12 cellular contexts compared by ENCODE assay signal in genomic region chr15:48796930-48797329, GRCh38. TPM values are rescaled to one million over a fixed set of nuclear protein-coding genes. Genes with fewer than 3 reads are reported as not detected.
DNase-seq lines count a peak whose midpoint lies in the region; ATAC-seq, FAIRE-seq and TF ChIP-seq lines count a peak whose summit lies in the region.
"Had no signal": no experiment of that assay in that cellular context is flagged by ENCODE, and none has a peak within 500 bp of the region (broad histone marks: within the 10 kb centered on the region; RNA-seq: fewer than 3 reads in every experiment).

No MANE protein-coding gene starts in this region.

- H3K4me2 ChIP-seq in PC-3 (ENCODE audit: low read length), result peak overlapping the region; percentile 68

- peaks cover 2% of the 10 kb centered on the region for H3K36me3 ChIP-seq in CD4-positive, CD25-positive, alpha-beta regulatory T cell (ENCODE audit: control insufficient read depth, insufficient read depth, low read length)
- peaks cover 9% of the 10 kb centered on the region for H3K36me3 ChIP-seq in PC-3 (ENCODE audit: low read depth, low read length)
- no peaks in the 10 kb centered on the region for H3K36me3 ChIP-seq in kidney (ENCODE audit: control insufficient read depth in 1 of 2, insufficient read depth in 2 of 2, low read length in 2 of 2)
- peaks cover 51% of the 10 kb centered on the region for H3K36me3 ChIP-seq in A673 (ENCODE audit: insufficient read depth, low read length, poor library complexity, severe bottlenecking)

- H3K9ac ChIP-seq in PC-3 (ENCODE audit: low read length), result peak overlapping the region; percentile 71
- H3K9ac ChIP-seq in kidney (ENCODE audit: low read length in 2 of 2), result no peak overlapping the region

- intact Hi-C loops in PC-3 (cut with micrococcal nuclease) (loop anchor here (1.0 to 2.0 kb wide), 2 partner anchors 16 to 42 kb away; no protein-coding TSS in a partner anchor), kidney (cut with DNase I) (no loop called here), A673 (cut with micrococcal nuclease; ENCODE audit: unreplicated experiment) (no loop called here)

- no peak overlapping the region for H2AFZ ChIP-seq in PC-3 (ENCODE audit: low read length)

- H3K36me3 Mint-ChIP-seq in CD4-positive, CD25-positive, alpha-beta regulatory T cell, result peaks cover 39% of the 10 kb centered on the region

- BruUV-seq in PC-3 (replicated peaks; lab: Mats Ljungman, UMichigan) (no TSS peak), A673 (replicated peaks; lab: Mats Ljungman, UMichigan) (no TSS peak)

- DNase-seq in CD4-positive, CD25-positive, alpha-beta regulatory T cell, result peak in 1 of 3 donors; percentile 50
- peak; percentile 83 for DNase-seq in PC-3
- no peak for DNase-seq in kidney
- DNase-seq in NCI-H128 (lab: John Stamatoyannopoulos, UW; ENCODE audit: unreplicated experiment), result no peak
- no peak for DNase-seq in NCI-H510A (lab: John Stamatoyannopoulos, UW)
- no peak for DNase-seq in putamen (ENCODE audit: low spot score)
- no peak for DNase-seq in A673 (ENCODE audit: low spot score)
- DNase-seq: activated effector memory CD4-positive, alpha-beta T cell treated with Interleukin-2 at 50 U/mL for 16 hours; SHP77 treated with DMSO at 0.1 percent for 48 hours; stimulated activated naive CD4-positive, alpha-beta T cell treated with Interleukin-2 at 50 U/mL for 16 hours had no signal

- peak overlapping the region; percentile 39 for H3K4me3 ChIP-seq in CD4-positive, CD25-positive, alpha-beta regulatory T cell (ENCODE audit: low read depth, low read length)
- H3K4me3 ChIP-seq in PC-3 (ENCODE audit: low read length), result 0 out of 2 replicates have a peak overlapping the region, but pooled peaks have one; percentile 6
- peak overlapping the region in 1 of 2 donors; percentile 13 for H3K4me3 ChIP-seq in kidney (ENCODE audit: low read length in 2 of 2)
- H3K4me3 ChIP-seq in A673 (ENCODE audit: low read depth, low read length, poor library complexity, severe bottlenecking), result no peak overlapping the region

- H3K4me1 ChIP-seq in CD4-positive, CD25-positive, alpha-beta regulatory T cell (ENCODE audit: control insufficient read depth, insufficient read depth, low read length, poor library complexity, severe bottlenecking), result no peaks in the 10 kb centered on the region
- H3K4me1 ChIP-seq in PC-3 (ENCODE audit: insufficient read depth, low read length) (peaks cover 45% of the 10 kb centered on the region), kidney (ENCODE audit: control insufficient read depth in 1 of 2, insufficient read depth in 1 of 2, low read depth in 1 of 2, low read length in 2 of 2) (peaks cover 0 to 27% of the 10 kb centered on the region in 2 donors), A673 (ENCODE audit: insufficient read depth, low read length, poor library complexity, severe bottlenecking) (peaks cover 43% of the 10 kb centered on the region)

- POLR2A ChIA-PET in PC-3 (lab: Charles Lee; ENCODE audit: unreplicated experiment), result no interaction called here
- POLR2A ChIA-PET in A673 (lab: Charles Lee; ENCODE audit: low non-redundant PET), result no interaction called here

- H3K27me3 ChIP-seq in CD4-positive, CD25-positive, alpha-beta regulatory T cell (ENCODE audit: control insufficient read depth, insufficient read depth, low read length), result no peaks in the 10 kb centered on the region
- H3K27me3 ChIP-seq in PC-3 (ENCODE audit: low read length) (no peaks in the 10 kb centered on the region), A673 (replicated peaks; ENCODE audit: insufficient read depth, low read depth, low read length, poor library complexity) (no peaks in the 10 kb centered on the region)

- no peak overlapping the region for H3K4me3 Mint-ChIP-seq in CD4-positive, CD25-positive, alpha-beta regulatory T cell

- no peaks in the 10 kb centered on the region for H3K27me3 Mint-ChIP-seq in CD4-positive, CD25-positive, alpha-beta regulatory T cell

- no peaks in the 10 kb centered on the region for H3K9me3 Mint-ChIP-seq in CD4-positive, CD25-positive, alpha-beta regulatory T cell

- CTCF ChIA-PET in PC-3 (lab: Charles Lee) (no interaction called here), A673 (lab: Charles Lee) (no interaction called here)

- H4K20me1 ChIP-seq in PC-3 (ENCODE audit: low read length), result no peaks in the 10 kb centered on the region

- H3F3A ChIP-seq in PC-3 (ENCODE audit: low read length, unreplicated experiment), result peaks cover 4% of the 10 kb centered on the region

- H3K9me2 ChIP-seq in PC-3 (replicated peaks; ENCODE audit: low read length), result no peaks in the 10 kb centered on the region

- peak; percentile 85 for FAIRE-seq in kidney (lab: Jason Lieb, UNC)
- FAIRE-seq: H1 had no signal

- H3K9me3 ChIP-seq in CD4-positive, CD25-positive, alpha-beta regulatory T cell (ENCODE audit: control insufficient read depth in 2 of 2, low read length in 2 of 2), result no peaks in the 10 kb centered on the region
- H3K9me3 ChIP-seq in PC-3 (ENCODE audit: low read length) (no peaks in the 10 kb centered on the region), kidney (ENCODE audit: control insufficient read depth in 1 of 2, low read length in 2 of 2) (no peaks in the 10 kb centered on the region), A673 (ENCODE audit: low read depth, low read length, poor library complexity, severe bottlenecking) (no peaks in the 10 kb centered on the region)

- TF ChIP-seq CTCF in PC-3 (conservative IDR thresholded peaks at IDR 0.05; ENCODE audit: low read depth, low read length), result no peak
- no peak for TF ChIP-seq CTCF in kidney (IDR thresholded peaks at IDR 0.05; ENCODE audit: borderline replicate concordance, extremely low read depth, insufficient read depth)
- no peak for TF ChIP-seq CTCF in A673 (conservative IDR thresholded peaks at IDR 0.05; ENCODE audit: low read depth, low read length)

- peaks cover 18 to 30% (median 21%) of the 10 kb centered on the region in 4 donors for H3K4me1 Mint-ChIP-seq in CD4-positive, CD25-positive, alpha-beta regulatory T cell

- ATAC-seq in CD4-positive, CD25-positive, alpha-beta regulatory T cell (ENCODE audit: low read depth in 2 of 2), result peak; percentile 53 to 65
- ATAC-seq in GM19452 (IDR thresholded peaks at IDR 0.05; ENCODE audit: unreplicated experiment) (peak; percentile 60), PC-3 (peak; percentile 90)

- peak overlapping the region in 2 of 3 donors; percentile 40 to 87 for H3K27ac Mint-ChIP-seq in CD4-positive, CD25-positive, alpha-beta regulatory T cell

- peaks cover 42% of the 10 kb centered on the region for H3K79me2 ChIP-seq in PC-3 (ENCODE audit: low read length)

- no peak overlapping the region for H3K27ac ChIP-seq in CD4-positive, CD25-positive, alpha-beta regulatory T cell (ENCODE audit: insufficient read depth, low read length, poor library complexity, severe bottlenecking)
- H3K27ac ChIP-seq in PC-3 (ENCODE audit: low read length) (peak overlapping the region; percentile 94), kidney (ENCODE audit: low read depth in 2 of 2, low read length in 2 of 2) (peak overlapping the region; percentile 68 to 80), A673 (ENCODE audit: low read depth, low read length, poor library complexity, severe bottlenecking) (no peak overlapping the region)

RNA-seq across cellular contexts. Expression of gene CEP152, which starts 13.9 kb away (rescaled TPM):
- total RNA-seq in CD4-positive, CD25-positive, alpha-beta regulatory T cell, result 15.8 TPM
- 1 to 10 TPM; 3.4 to 4.9 (median 3.8) TPM for polyA plus RNA-seq in CD4-positive, CD25-positive, alpha-beta regulatory T cell
- total RNA-seq in PC-3 (2014; rRNA removed) (7.5 and 8.2 TPM in 2 replicates), kidney (4.5 TPM), A673 (2021) (31.6 and 33.7 TPM in 2 replicates)
- 1.4 TPM for polyA plus RNA-seq in kidney (ENCODE audit: insufficient read depth, low read depth, low replicate concordance)

Comparison
In these comparisons a context has a peak if more than half of its experiments do, and no peak if none do; other contexts are left out.
1. H3K27ac ChIP-seq: peak in PC-3 (single experiment) and kidney (2 of 2); none in CD4-positive, CD25-positive, alpha-beta regulatory T cell (single experiment) and A673 (single experiment).
2. Peak in every context shown above with its lines, with median percentiles within 50 percentile points of each other: ATAC-seq.